ENCODE assay signal across 1 cellular context in genomic region chr9:88379352-88379751, GRCh38.
TF ChIP-seq lines count a peak whose summit lies in the region.

No MANE protein-coding gene starts in this region.

TF ChIP-seq in WTC11, 78 proteins besides CTCF, POLR2A, EP300 and RAD21 (continued from another document):
- TF ChIP-seq FOXP4 (CRISPR knock-in tag; IDR thresholded peaks at IDR 0.05) (peak; percentile 28; the same call in 1 of the 2 replicates), IRF2 (CRISPR knock-in tag; IDR thresholded peaks at IDR 0.05; ENCODE audit: borderline replicate concordance, low read depth) (no peak)
